In genomic region chr10:125766511-125766910, GRCh38 we compare ENCODE assay signal across 12 cellular contexts. TPM values are rescaled to one million over a fixed set of nuclear protein-coding genes. Genes with fewer than 3 reads are reported as not detected.
"Had no signal": no experiment of that assay in that cellular context is flagged by ENCODE, and none has a peak within 500 bp of the region (broad histone marks: within the 10 kb centered on the region; RNA-seq: fewer than 3 reads in every experiment).

No MANE protein-coding gene starts in this region.

- H3K4me3 ChIP-seq: GM23248, GM23338, HAP-1 had no signal

- H3K27ac ChIP-seq: GM23248 had no signal

- DNase-seq: GM23248, GOT3, H7, H9, HCEC 1CT, HFFc6 had no signal

- ATAC-seq: GM23338, HCT116 had no signal

- FAIRE-seq: H1, H54 had no signal

- H3K4me2 ChIP-seq: GM23338 had no signal

- H2AFZ ChIP-seq: GM23248, GM23338 had no signal

- H3K9ac ChIP-seq: GM23248 had no signal

RNA-seq across cellular contexts. Expression of gene MMP21, which starts 9.1 kb away (rescaled TPM):
- total RNA-seq: GM23248, GM23338, H1, H4, H7, H9, HFFc6 had no signal
- polyA plus RNA-seq: GM23248, GM23338, H1 had no signal
